Comparison of ENCODE assay signal across 8 cellular contexts in the genomic region with DNA sequence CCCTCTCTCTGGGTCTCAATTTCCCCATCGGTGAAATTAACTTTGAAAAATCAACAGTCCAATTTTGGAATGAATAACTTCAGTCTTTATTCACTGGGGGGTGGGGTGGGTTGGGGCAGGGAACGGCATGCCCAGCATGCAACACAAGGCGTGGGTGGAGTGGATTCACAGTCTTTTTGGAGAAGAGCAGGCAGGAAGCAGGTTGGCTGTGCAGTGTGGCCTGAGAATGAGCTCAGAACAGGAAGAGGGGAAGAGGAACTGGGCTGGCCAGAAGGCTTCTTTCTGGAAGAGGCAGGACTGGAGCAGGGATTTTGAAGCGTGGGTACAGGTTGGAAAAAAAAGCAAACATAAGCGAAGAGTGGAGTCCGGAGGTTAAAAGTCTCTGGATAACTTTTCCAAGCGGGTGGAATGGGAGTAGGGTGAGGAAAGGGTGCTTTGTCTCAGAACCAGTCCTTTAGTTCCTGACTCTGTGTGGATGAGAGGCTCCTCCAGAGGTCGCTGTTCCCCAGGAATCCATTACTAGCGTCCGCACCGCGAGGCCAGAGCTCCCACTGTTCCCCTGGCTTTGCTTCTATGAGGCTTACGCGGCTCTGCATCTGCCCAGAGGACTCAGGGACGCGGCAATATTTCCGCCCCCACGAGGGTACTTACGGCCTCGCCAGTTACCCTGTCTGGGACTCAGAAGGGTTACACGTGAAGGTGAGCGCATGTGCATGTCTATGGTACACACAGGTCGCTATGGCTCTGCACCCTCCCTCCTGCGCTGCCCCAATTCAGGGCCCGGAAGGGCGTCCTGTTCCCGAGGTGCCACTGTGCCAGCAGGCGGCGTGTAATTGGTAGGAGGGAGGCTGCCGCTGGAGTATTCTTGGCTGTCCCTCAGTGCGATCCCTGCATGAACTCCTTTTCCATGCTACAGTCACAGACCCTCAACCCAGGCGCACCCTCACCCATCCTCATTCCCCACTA. TPM values are rescaled to one million over a fixed set of nuclear protein-coding genes. Genes with fewer than 3 reads are reported as not detected.
A peak's percentile ranks its signal among the peaks of the same experiment; 100 is the strongest.
DNase-seq lines count a peak whose midpoint lies in the region; ATAC-seq and TF ChIP-seq lines count a peak whose summit lies in the region.

No MANE protein-coding gene starts in this region.

- H3K27me3 ChIP-seq in stomach smooth muscle (ENCODE audit: control insufficient read depth in 1 of 2, insufficient read depth in 2 of 2, low read length in 2 of 2), result peaks cover 66 to 77% of the 10 kb centered on the region in 2 donors

- H3K9me3 ChIP-seq in stomach smooth muscle (ENCODE audit: control insufficient read depth in 2 of 2, low read length in 2 of 2), result no peaks in the 10 kb centered on the region

- peak overlapping the region in 5 of 7 donors; percentile 13 to 69 (median 30) for H3K27ac Mint-ChIP-seq in CD14-positive monocyte

- no peak overlapping the region for H3K9ac ChIP-seq in stomach smooth muscle (ENCODE audit: low read length in 2 of 2)

- intact Hi-C loops in CD14-positive monocyte (cut with micrococcal nuclease), result loop anchor here (5.0 to 10.0 kb wide), 3 partner anchors 200 to 292 kb away; partner anchors contain the start of gene TAL1 (in 1 of the 2)

- ATAC-seq in GM21737 (IDR thresholded peaks at IDR 0.05; ENCODE audit: unreplicated experiment), result peak; percentile 32

- H3K9me3 Mint-ChIP-seq in CD14-positive monocyte, result peaks cover 0 to 34% (median 27%) of the 10 kb centered on the region in 7 donors

- H3K36me3 Mint-ChIP-seq in CD14-positive monocyte, result peaks cover 25 to 36% of the 10 kb centered on the region in 2 donors

- DNase-seq in CD14-positive monocyte (ENCODE audit: low spot score) (no peak), NCI-H82 (lab: John Stamatoyannopoulos, UW) (peak; percentile 92), epithelial cell of prostate (ENCODE audit: low read depth, low spot score) (peak; percentile 46), middle frontal gyrus (ENCODE audit: extremely low spot score, low spot score) (peak; percentile 42), NCI-H187 (lab: John Stamatoyannopoulos, UW) (no peak)
- DNase-seq in activated CD8-positive, alpha-beta memory T cell treated with anti-CD3 and anti-CD28 coated beads, Interleukin-2, amount 50 U/mL, for 48 hours, result peak; percentile 78

- H3K4me3 ChIP-seq in stomach smooth muscle (ENCODE audit: low read length in 2 of 2), result peak overlapping the region; percentile 12 to 49

- H3K4me1 ChIP-seq in stomach smooth muscle (ENCODE audit: control insufficient read depth, insufficient read depth, low read length), result peaks cover 39% of the 10 kb centered on the region

- H3K4me3 Mint-ChIP-seq in CD14-positive monocyte, result peak overlapping the region; percentile 74 to 87

- H3K36me3 ChIP-seq in stomach smooth muscle (ENCODE audit: control insufficient read depth in 2 of 2, insufficient read depth in 2 of 2, low read length in 2 of 2), result no peaks in the 10 kb centered on the region

- TF ChIP-seq CTCF in CD14-positive monocyte (IDR thresholded peaks at IDR 0.05), result peak; percentile 83

- H3K27ac ChIP-seq in epithelial cell of prostate, result peak overlapping the region; percentile 75
- H3K27ac ChIP-seq in stomach smooth muscle (ENCODE audit: low read length), result no peak overlapping the region

- peaks cover 56 to 65% (median 61%) of the 10 kb centered on the region in 3 donors for H3K27me3 Mint-ChIP-seq in CD14-positive monocyte (ENCODE audit: low read depth in 3 of 3)

- peaks cover 47% of the 10 kb centered on the region for H3K4me1 Mint-ChIP-seq in CD14-positive monocyte

RNA-seq across cellular contexts. Expression of gene FOXD2, which starts 5.5 kb away (rescaled TPM):
- polyA plus RNA-seq in CD14-positive monocyte, result under 1 TPM in 1 of 2 donors, not detected in 1; 0.11 TPM

RNA-seq across cellular contexts. Expression of gene FOXE3, which starts 16.3 kb away (rescaled TPM):
- not detected for polyA plus RNA-seq in CD14-positive monocyte

Comparison
In these comparisons a context has a peak if more than half of its experiments do, and no peak if none do; other contexts are left out.
1. DNase-seq: peak in NCI-H82 (single experiment), activated CD8-positive, alpha-beta memory T cell treated with anti-CD3 and anti-CD28 coated beads, Interleukin-2, amount 50 U/mL, for 48 hours (single experiment), epithelial cell of prostate (single experiment) and middle frontal gyrus (single experiment); none in CD14-positive monocyte (single experiment) and NCI-H187 (0 of 2).